In genomic region chr21:42811960-42812359, GRCh38 we compare ENCODE assay signal across 24 cellular contexts.
DNase-seq lines count a peak whose midpoint lies in the region; ATAC-seq and TF ChIP-seq lines count a peak whose summit lies in the region.
"Had no signal": no experiment of that assay in that cellular context is flagged by ENCODE, and none has a peak within 500 bp of the region (broad histone marks: within the 10 kb centered on the region; RNA-seq: fewer than 3 reads in every experiment).

No MANE protein-coding gene starts in this region.

- H3K36me3 ChIP-seq in RWPE2 (ENCODE audit: low read depth) (no peaks in the 10 kb centered on the region), esophagus (ENCODE audit: control insufficient read depth in 2 of 2, insufficient read depth in 2 of 2, low read length in 1 of 2) (no peaks in the 10 kb centered on the region), mucosa of descending colon (ENCODE audit: low read depth) (no peaks in the 10 kb centered on the region), transverse colon (no peaks in the 10 kb centered on the region), left lung (no peaks in the 10 kb centered on the region)
- H3K36me3 ChIP-seq: uterus, WERI-Rb-1 had no signal

- no peaks in the 10 kb centered on the region for H3K27me3 ChIP-seq in RWPE2 (ENCODE audit: insufficient read depth, poor library complexity, severe bottlenecking)
- no peaks in the 10 kb centered on the region for H3K27me3 ChIP-seq in esophagus (ENCODE audit: control insufficient read depth in 1 of 2, insufficient read depth in 2 of 2, low read length in 2 of 2)
- peaks cover 6% of the 10 kb centered on the region for H3K27me3 ChIP-seq in transverse colon
- no peaks in the 10 kb centered on the region for H3K27me3 ChIP-seq in left lung
- H3K27me3 ChIP-seq: testis, uterus had no signal

- in situ Hi-C loops in transverse colon (cut with MboI; ENCODE audit: low pct_ligation_motif_present in 1 of 4, low pct_unique_long_range_greater_than_20kb in 1 of 4, low sequenced_read_pairs in 3 of 4) = loop anchor here in 1 of 4 donors (25.0 kb wide), 1 partner anchor 225 kb away; no protein-coding TSS in a partner anchor

- H3K4me1 ChIP-seq in RWPE2 (ENCODE audit: insufficient read depth, poor library complexity, severe bottlenecking) = peaks cover 9% of the 10 kb centered on the region
- H3K4me1 ChIP-seq in esophagus (ENCODE audit: control insufficient read depth in 2 of 2, insufficient read depth in 2 of 2, low read length in 1 of 2) = no peaks in the 10 kb centered on the region
- peaks cover 7% of the 10 kb centered on the region for H3K4me1 ChIP-seq in mucosa of descending colon (ENCODE audit: low read depth)
- peaks cover 0 to 14% (median 6%) of the 10 kb centered on the region in 4 donors for H3K4me1 ChIP-seq in transverse colon
- no peaks in the 10 kb centered on the region for H3K4me1 ChIP-seq in left lung
- H3K4me1 ChIP-seq: testis, uterus had no signal

- no peak for TF ChIP-seq EP300 in transverse colon (IDR thresholded peaks at IDR 0.05; ENCODE audit: low read depth)

- no peak for DNase-seq in RWPE2 (ENCODE audit: low spot score)
- DNase-seq in mucosa of descending colon = no peak
- no peak for DNase-seq in transverse colon
- no peak for DNase-seq in coronary artery (ENCODE audit: low spot score)
- no peak for DNase-seq in effector CD4-positive, alpha-beta T cell
- no peak for DNase-seq in left lung
- DNase-seq: activated CD4-positive, alpha-beta T cell treated with anti-CD3 and anti-CD28 coated beads for 48 hours; activated T-cell treated with anti-CD3 and anti-CD28 coated beads, Interleukin-2, amount 50 U/mL, for 48 hours; caudate nucleus; dermis blood vessel endothelial cell; immature natural killer cell; naive B cell; NCI-H1092 treated with DMSO at 0.1 percent for 48 hours; NCI-H1694 treated with DMSO at 0.1 percent for 48 hours; nucleus accumbens; small intestine; stimulated activated CD4-positive, alpha-beta T cell treated with anti-CD3 and anti-CD28 coated beads, Interleukin-1b, Interleukin-23, amount 100 ng/mL, for 48 hours; stimulated activated naive CD8-positive, alpha-beta T cell treated with anti-CD3 and anti-CD28 coated beads, Interleukin-15, Interleukin-2, amounts not matched to agents 100 U/mL and 50 U/mL, for 24 hours; T-cell; testis; uterus; WERI-Rb-1 had no signal

- TF ChIP-seq CTCF in RWPE2 (IDR thresholded peaks at IDR 0.05; ENCODE audit: poor library complexity, severe bottlenecking) = no peak
- no peak for TF ChIP-seq CTCF in mucosa of descending colon (IDR thresholded peaks at IDR 0.05)
- TF ChIP-seq CTCF in transverse colon (IDR thresholded peaks at IDR 0.05) = no peak
- no peak for TF ChIP-seq CTCF in coronary artery (IDR thresholded peaks at IDR 0.05)
- TF ChIP-seq CTCF in left lung (IDR thresholded peaks at IDR 0.05) = no peak

- WGBS in esophagus, 2 donors = 46 to 50% methylated on average over 6 of the region's 6 CpGs
- 45 to 54% methylated on average over 4 to 6 of the region's 6 CpGs for WGBS in transverse colon (ENCODE audit: low coverage in 1 of 2), 2 donors

- intact Hi-C loops in mucosa of descending colon (cut with DNase I, micrococcal nuclease) = loop anchor here in 1 of 2 donors (10.0 kb wide), 1 partner anchor 157 kb away; the partner anchor contains the start of gene PDE9A
- intact Hi-C loops in transverse colon (cut with DNase I; ENCODE audit: low total_unique reads) = no loop called here
- intact Hi-C loops in left lung (cut with DNase I) = no loop called here

- H3K9me3 ChIP-seq in RWPE2 (ENCODE audit: severe bottlenecking) (peaks cover 21% of the 10 kb centered on the region), esophagus (ENCODE audit: control insufficient read depth in 2 of 2, insufficient read depth in 1 of 2, low read depth in 1 of 2, low read length in 1 of 2) (no peaks in the 10 kb centered on the region), mucosa of descending colon (peaks cover 6% of the 10 kb centered on the region), transverse colon (no peaks in the 10 kb centered on the region), left lung (peaks cover 0 to 13% of the 10 kb centered on the region in 2 donors)
- H3K9me3 ChIP-seq: testis, uterus had no signal

- TF ChIP-seq POLR2A in transverse colon (IDR thresholded peaks at IDR 0.05) = no peak

- ATAC-seq in RWPE2 (ENCODE audit: low read depth) = no peak
- ATAC-seq in mucosa of descending colon = peak; percentile 7
- no peak for ATAC-seq in left lung
- ATAC-seq: stimulated activated naive CD8-positive, alpha-beta T cell treated with anti-CD3 and anti-CD28 coated beads, Interleukin-15, Interleukin-2, amounts not matched to agents 100 U/mL and 50 U/mL, for 24 hours; T-cell had no signal

- no peak overlapping the region for H3K4me3 ChIP-seq in RWPE2 (ENCODE audit: severe bottlenecking)
- H3K4me3 ChIP-seq in esophagus (ENCODE audit: low read depth in 1 of 2, low read length in 2 of 2) = no peak overlapping the region
- no peak overlapping the region for H3K4me3 ChIP-seq in mucosa of descending colon
- no peak overlapping the region for H3K4me3 ChIP-seq in transverse colon
- no peak overlapping the region for H3K4me3 ChIP-seq in coronary artery
- H3K4me3 ChIP-seq in left lung = no peak overlapping the region
- H3K4me3 ChIP-seq: testis, uterus had no signal

- H3K27ac ChIP-seq in RWPE2 (ENCODE audit: poor library complexity, severe bottlenecking) (peak overlapping the region; percentile 70), esophagus (ENCODE audit: low read depth in 2 of 2, low read length in 1 of 2) (peak overlapping the region; percentile 78 to 86), transverse colon (peak overlapping the region; percentile 20 to 77 (median 67)), coronary artery (peak overlapping the region in 1 of 2 donors; percentile 9), left lung (no peak overlapping the region)
- H3K27ac ChIP-seq: RWPE1, testis, uterus, WERI-Rb-1 had no signal

Comparison
In these comparisons a context has a peak if more than half of its experiments do, and no peak if none do; other contexts are left out.
1. H3K27ac ChIP-seq: peak in RWPE2 (single experiment), esophagus (2 of 2) and transverse colon (4 of 4); none in left lung (0 of 2).